ENCODE assay signal across 23 cellular contexts in the genomic region with DNA sequence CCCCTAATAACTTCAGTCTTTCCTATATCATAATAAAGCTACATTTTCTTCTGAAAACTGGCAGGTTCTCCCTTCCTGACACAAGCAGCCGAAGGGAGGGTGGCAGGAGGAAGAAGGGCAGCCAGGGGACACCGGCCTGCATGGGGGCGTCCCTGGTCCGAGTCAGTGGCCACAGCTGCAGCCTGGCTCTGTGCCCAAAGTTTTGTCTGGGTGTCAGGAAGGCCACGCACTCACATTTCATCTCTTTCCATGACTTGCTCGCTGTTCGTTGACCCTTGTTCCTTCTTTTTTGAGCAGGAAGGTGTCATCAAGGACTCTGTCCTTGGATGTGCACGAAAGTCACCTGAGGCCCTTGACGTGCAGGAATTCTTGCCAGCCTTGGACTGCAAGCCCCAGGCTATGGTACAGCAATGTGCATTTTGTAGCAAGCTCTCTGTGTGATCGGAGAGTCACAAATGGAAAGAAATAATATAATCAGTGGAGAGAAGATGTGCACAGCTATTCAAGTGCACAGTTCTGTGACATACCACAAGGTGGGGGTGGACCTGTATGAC.
"Had no signal": no experiment of that assay in that cellular context is flagged by ENCODE, and none has a peak within 500 bp of the region (broad histone marks: within the 10 kb centered on the region; RNA-seq: fewer than 3 reads in every experiment).

No MANE protein-coding gene starts in this region.

- H3K27me3 ChIP-seq: brain microvascular endothelial cell, cardiac muscle cell had no signal

- H3K36me3 ChIP-seq: brain microvascular endothelial cell, cardiac muscle cell had no signal

- DNase-seq: activated CD4-positive, alpha-beta T cell treated with anti-CD3 and anti-CD28 coated beads for 4 hours; activated CD8-positive, alpha-beta T cell treated with anti-CD3 and anti-CD28 coated beads for 36 hours; activated gamma-delta T cell treated with Interleukin-2 at 50 U/mL for 16 hours; activated naive CD4-positive, alpha-beta T cell treated with anti-CD3 and anti-CD28 coated beads, Interleukin-2, amount 10 ng/mL, durations not matched to agents 7 days and 5 days; activated naive CD8-positive, alpha-beta T cell treated with anti-CD3 and anti-CD28 coated beads for 36 hours; activated T-cell treated with anti-CD3 and anti-CD28 coated beads, Interleukin-2, amount 50 U/mL, for 4 hours; brain microvascular endothelial cell; IMR-90; Kasumi-1; KBM-7; NCI-H1048; NCI-H146; NCI-H2029; NCI-H2107; NCI-H345; NCI-H510A; NCI-H526 treated with DMSO at 0.1 percent for 48 hours; NCI-H82; OCI-M1; SHP77 treated with DMSO at 0.1 percent for 48 hours had no signal

- H3K27ac ChIP-seq: brain microvascular endothelial cell, cardiac muscle cell had no signal

- ATAC-seq: activated CD4-positive, CD25-positive, alpha-beta regulatory T cell treated with anti-CD3 and anti-CD28 coated beads, Interleukin-2, amount 50 U/mL, for 24 hours; activated CD8-positive, alpha-beta T cell treated with anti-CD3 and anti-CD28 coated beads for 36 hours; activated T-cell treated with anti-CD3 and anti-CD28 coated beads, Interleukin-2, amount 50 U/mL, for 4 hours; Panc1 had no signal

- H3K4me3 ChIP-seq: cardiac muscle cell had no signal
